ENCODE assay signal across 26 cellular contexts in the genomic region with DNA sequence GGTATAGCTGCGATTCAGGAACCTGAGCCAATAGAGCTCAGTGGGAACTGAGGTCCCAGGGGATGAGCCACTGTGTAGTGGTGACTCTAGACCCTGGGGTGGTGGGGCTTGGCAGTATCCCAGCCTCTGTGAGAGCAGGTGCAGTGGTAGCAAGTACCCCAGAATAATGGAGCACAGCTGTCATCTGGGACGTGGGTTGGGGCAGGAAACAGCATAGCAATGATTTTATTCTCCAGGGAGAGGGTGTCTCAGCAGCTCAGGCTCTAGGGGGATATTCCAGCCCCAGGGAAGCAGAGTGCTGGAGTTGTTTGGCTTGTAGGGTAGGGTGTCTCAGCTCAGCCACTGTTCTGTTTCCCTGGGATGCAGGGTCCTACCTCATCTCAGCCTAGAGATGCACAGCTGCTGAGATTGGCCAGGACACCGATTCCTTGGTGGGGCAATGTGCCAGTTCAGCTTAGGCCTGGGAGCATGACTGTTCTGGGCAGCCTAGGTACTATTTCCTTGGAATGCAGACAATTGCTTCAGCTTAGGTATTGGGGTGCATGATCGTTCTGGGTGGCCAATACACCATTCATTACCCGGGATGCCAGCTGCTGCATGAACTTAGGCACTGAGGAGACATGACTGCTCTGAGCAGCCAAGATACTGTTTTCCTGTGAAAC. TPM values are rescaled to one million over a fixed set of nuclear protein-coding genes. Genes with fewer than 3 reads are reported as not detected.
DNase-seq lines count a peak whose midpoint lies in the region; ATAC-seq and TF ChIP-seq lines count a peak whose summit lies in the region.
"Had no signal": no experiment of that assay in that cellular context is flagged by ENCODE, and none has a peak within 500 bp of the region (broad histone marks: within the 10 kb centered on the region; RNA-seq: fewer than 3 reads in every experiment).

No MANE protein-coding gene starts in this region.

- H2BK120ac ChIP-seq in trophoblast cell (ENCODE audit: insufficient read depth, low read length, poor library complexity), result no peak overlapping the region

- H3K14ac ChIP-seq in trophoblast cell (ENCODE audit: low read length), result no peak overlapping the region

- H3K36me3 ChIP-seq in Panc1 (ENCODE audit: control insufficient read depth, insufficient read depth, low read length) (no peaks in the 10 kb centered on the region), trophoblast cell (ENCODE audit: control insufficient read depth in 1 of 2, insufficient read depth in 2 of 2, low read length in 2 of 2) (no peaks in the 10 kb centered on the region), endodermal cell (ENCODE audit: control insufficient read depth, insufficient read depth, low read length) (no peaks in the 10 kb centered on the region)
- H3K36me3 ChIP-seq: adrenal gland had no signal

- H3K4me2 ChIP-seq in trophoblast cell (ENCODE audit: low read length), result no peak overlapping the region
- H3K4me2 ChIP-seq: smooth muscle cell had no signal

- H2BK12ac ChIP-seq in trophoblast cell (ENCODE audit: low read length), result no peak overlapping the region

- H3K4me1 ChIP-seq in Panc1 (ENCODE audit: control insufficient read depth, insufficient read depth, low read length) (no peaks in the 10 kb centered on the region), trophoblast cell (ENCODE audit: control insufficient read depth in 1 of 2, insufficient read depth in 2 of 2, low read length in 2 of 2) (no peaks in the 10 kb centered on the region), endodermal cell (ENCODE audit: control insufficient read depth, insufficient read depth, low read length) (no peaks in the 10 kb centered on the region)
- H3K4me1 ChIP-seq: adrenal gland, Caco-2 had no signal

- no TSS peak for BruUV-seq in Panc1 (replicated peaks; lab: Mats Ljungman, UMichigan)

- CTCF ChIA-PET in Panc1 (lab: Charles Lee), result interaction anchor here (0.6 kb wide), 1 partner anchor 16 kb away, joined by 6 read pairs; no protein-coding TSS in a partner anchor

- H2AK5ac ChIP-seq in trophoblast cell (ENCODE audit: low read length), result no peak overlapping the region

- in situ Hi-C loops in Panc1 (cut with HindIII; ENCODE audit: low pct_unique_long_range_greater_than_20kb, low sequenced_read_pairs), result no loop called here

- no peak overlapping the region for H3K4me3 Mint-ChIP-seq in endodermal cell
- H3K4me3 Mint-ChIP-seq: activated T-cell treated with anti-CD3 and anti-CD28 coated beads, Interleukin-2, amount 50 U/mL, for 4 hours; B cell; memory B cell; T-helper 1 cell treated with Interleukin-12 subunit alpha and Interleukin-12 subunit beta and Interleukin-4 antibody, amounts not matched to agents 30 μg/mL and 1 μg/mL, for 36 hours had no signal

- no peak overlapping the region for H3K27ac Mint-ChIP-seq in endodermal cell
- H3K27ac Mint-ChIP-seq: B cell; memory B cell; T-helper 1 cell treated with Interleukin-12 subunit alpha and Interleukin-12 subunit beta and Interleukin-4 antibody, amounts not matched to agents 30 μg/mL and 1 μg/mL, for 36 hours had no signal

- no peak overlapping the region for H4K8ac ChIP-seq in trophoblast cell (ENCODE audit: low read depth, low read length)

- peaks cover 36% of the 10 kb centered on the region for H3K9me3 Mint-ChIP-seq in endodermal cell

- H3K4me1 Mint-ChIP-seq in endodermal cell, result no peaks in the 10 kb centered on the region

- no peaks in the 10 kb centered on the region for H3K79me1 ChIP-seq in trophoblast cell (ENCODE audit: low read length)

- H3K18ac ChIP-seq in trophoblast cell (ENCODE audit: low read length), result no peak overlapping the region

- H3K27me3 ChIP-seq in Panc1 (ENCODE audit: control insufficient read depth, insufficient read depth, low read length) (no peaks in the 10 kb centered on the region), trophoblast cell (ENCODE audit: insufficient read depth, low read length) (no peaks in the 10 kb centered on the region), endodermal cell (ENCODE audit: control insufficient read depth, insufficient read depth, low read length, poor library complexity, severe bottlenecking) (no peaks in the 10 kb centered on the region)
- H3K27me3 ChIP-seq: adrenal gland had no signal

- H2AFZ ChIP-seq in trophoblast cell (ENCODE audit: insufficient read depth, low read length, poor library complexity), result no peak overlapping the region

- H4K91ac ChIP-seq in trophoblast cell (ENCODE audit: low read depth, low read length), result no peak overlapping the region

- DNase-seq in NCI-H2081 (lab: John Stamatoyannopoulos, UW) (peak; percentile 9 to 22), NCI-H2081 treated with DMSO at 0.1 percent for 48 hours (lab: John Stamatoyannopoulos, UW) (no peak), NCI-H1436 (lab: John Stamatoyannopoulos, UW) (peak; percentile 83), Panc1 (ENCODE audit: low read depth, low spot score) (no peak), trophoblast cell (no peak), putamen (ENCODE audit: low spot score) (no peak), NCI-H774 (lab: John Stamatoyannopoulos, UW) (no peak), endodermal cell (no peak)
- DNase-seq: 8988T; activated CD8-positive, alpha-beta memory T cell treated with anti-CD3 and anti-CD28 coated beads for 24 hours; activated naive CD4-positive, alpha-beta T cell; activated T-cell treated with anti-CD3 and anti-CD28 coated beads, Interleukin-2, amount 50 U/mL, for 4 hours; adrenal gland; head of caudate nucleus; left colon; NCI-H2029; SIG-M5; stimulated activated CD4-positive, alpha-beta T cell treated with anti-CD3 and anti-CD28 coated beads, Interleukin-2, amount 100 ng/mL, for 48 hours; stimulated activated naive CD4-positive, alpha-beta T cell had no signal

- no CpG with 5 or more reads among the region's 5 CpGs for WGBS in trophoblast cell (ENCODE audit: extremely low coverage, insufficient coverage, insufficient read length)
- 87 to 88% methylated on average over 5 of the region's 5 CpGs for WGBS in endodermal cell (ENCODE audit: insufficient coverage in 1 of 2, insufficient read length in 1 of 2), 2 experiments

- H3K4me3 ChIP-seq in Panc1 (ENCODE audit: low read depth in 2 of 2, low read length in 2 of 2) (no peak overlapping the region), trophoblast cell (ENCODE audit: low read depth, low read length) (no peak overlapping the region), endodermal cell (ENCODE audit: low read length) (no peak overlapping the region)
- H3K4me3 ChIP-seq: adrenal gland, coronary artery, smooth muscle cell had no signal

- TF ChIP-seq CTCF in Panc1 (IDR thresholded peaks at IDR 0.05) (no peak), endodermal cell (conservative IDR thresholded peaks at IDR 0.05) (no peak)

- ATAC-seq in Panc1, result peak; percentile 65
- ATAC-seq: activated T-cell treated with anti-CD3 and anti-CD28 coated beads, Interleukin-2, amount 50 U/mL, for 4 hours; left colon had no signal

- H3K27me3 Mint-ChIP-seq in endodermal cell (ENCODE audit: insufficient read depth), result no peaks in the 10 kb centered on the region
- H3K27me3 Mint-ChIP-seq: B cell, memory B cell had no signal

- H4K12ac ChIP-seq in trophoblast cell (ENCODE audit: low read depth, low read length), result no peak overlapping the region

- H3K23ac ChIP-seq in trophoblast cell (ENCODE audit: low read length), result peak overlapping the region; percentile 27

- H3K27ac ChIP-seq in Panc1 (ENCODE audit: low read length) (no peak overlapping the region), trophoblast cell (ENCODE audit: low read depth, low read length) (no peak overlapping the region), endodermal cell (ENCODE audit: low read depth, low read length) (no peak overlapping the region)
- H3K27ac ChIP-seq: adrenal gland, coronary artery, HL-60 had no signal

- H3K9ac ChIP-seq in trophoblast cell (ENCODE audit: low read length) (no peak overlapping the region), endodermal cell (ENCODE audit: extremely low read depth, low read length, poor library complexity, severe bottlenecking) (no peak overlapping the region)

- H3K36me3 Mint-ChIP-seq in endodermal cell (ENCODE audit: low read depth), result no peaks in the 10 kb centered on the region

- H3K4ac ChIP-seq in trophoblast cell (ENCODE audit: low read depth, low read length), result no peak overlapping the region

- H2BK5ac ChIP-seq in trophoblast cell (ENCODE audit: low read depth, low read length, poor library complexity), result no peak overlapping the region

- H3K79me2 ChIP-seq in trophoblast cell (ENCODE audit: control insufficient read depth, insufficient read depth, low read length, poor library complexity), result no peaks in the 10 kb centered on the region

- H3K9me3 ChIP-seq in Panc1 (ENCODE audit: control insufficient read depth, insufficient read depth, low read depth, low read length), result peaks cover 13% of the 10 kb centered on the region; the same call in 1 of the 2 replicates
- peaks cover 2% of the 10 kb centered on the region for H3K9me3 ChIP-seq in trophoblast cell (ENCODE audit: insufficient read depth, low read depth, low read length)
- peaks cover 19% of the 10 kb centered on the region for H3K9me3 ChIP-seq in endodermal cell (ENCODE audit: control insufficient read depth, low read length)

- intact Hi-C loops in Panc1 (cut with micrococcal nuclease; ENCODE audit: unreplicated experiment), result no loop called here

- POLR2A ChIA-PET in Panc1 (lab: Charles Lee), result no interaction called here

RNA-seq across cellular contexts. Expression of a gene that starts 34.0 kb away (rescaled TPM):
- 62.0 TPM for total RNA-seq in Panc1 (2021; ENCODE audit: unreplicated experiment)
- polyA plus RNA-seq in Panc1 (2012; ENCODE audit: insufficient read length), result 21.0 TPM
- 45.7 and 47.3 TPM in 2 replicates for polyA plus RNA-seq in trophoblast cell (2013)
- 10 to 100 TPM; 58.9 to 69.6 TPM for total RNA-seq in endodermal cell
- polyA plus RNA-seq in endodermal cell (2013, experiment 1 of 2), result 55.4 TPM
- 54.9 TPM for polyA plus RNA-seq in endodermal cell (2013, experiment 2 of 2)

Comparison
In these comparisons a context has a peak if more than half of its experiments do, and no peak if none do; other contexts are left out.
1. DNase-seq: peak in NCI-H2081 (2 of 2) and NCI-H1436 (single experiment); none in NCI-H2081 treated with DMSO at 0.1 percent for 48 hours (single experiment), Panc1 (single experiment), trophoblast cell (0 of 2), putamen (single experiment), NCI-H774 (single experiment) and endodermal cell (single experiment).